In genomic region chr1:36342426-36343185, GRCh38 we compare ENCODE assay signal across 1 cellular context.
TF ChIP-seq lines count a peak whose summit lies in the region.

No MANE protein-coding gene starts in this region.

TF ChIP-seq in K562, 482 proteins besides CTCF, POLR2A, EP300 and RAD21:
- 0 out of 2 replicates have a peak, but pooled peaks have one; percentile 17 for TF ChIP-seq MYNN (IDR thresholded peaks at IDR 0.05)
- TF ChIP-seq MYNN (CRISPR knock-in tag; IDR thresholded peaks at IDR 0.05) = no peak
- no peak for TF ChIP-seq ZNF197 (CRISPR knock-in tag; IDR thresholded peaks at IDR 0.05; ENCODE audit: low read depth)
- no peak for TF ChIP-seq CHCHD3 (CRISPR knock-in tag; IDR thresholded peaks at IDR 0.05)
- TF ChIP-seq SAP30 (IDR thresholded peaks at IDR 0.05; ENCODE audit: borderline replicate concordance, insufficient read depth, low read depth, low read length, poor library complexity, severe bottlenecking) = no peak
- 0 out of 2 replicates have a peak, but pooled peaks have one; percentile 19 for TF ChIP-seq ZNF740 (CRISPR knock-in tag; IDR thresholded peaks at IDR 0.05)
- TF ChIP-seq ZNF740 (tag; IDR thresholded peaks at IDR 0.05) = no peak
- TF ChIP-seq, protein P1, sequence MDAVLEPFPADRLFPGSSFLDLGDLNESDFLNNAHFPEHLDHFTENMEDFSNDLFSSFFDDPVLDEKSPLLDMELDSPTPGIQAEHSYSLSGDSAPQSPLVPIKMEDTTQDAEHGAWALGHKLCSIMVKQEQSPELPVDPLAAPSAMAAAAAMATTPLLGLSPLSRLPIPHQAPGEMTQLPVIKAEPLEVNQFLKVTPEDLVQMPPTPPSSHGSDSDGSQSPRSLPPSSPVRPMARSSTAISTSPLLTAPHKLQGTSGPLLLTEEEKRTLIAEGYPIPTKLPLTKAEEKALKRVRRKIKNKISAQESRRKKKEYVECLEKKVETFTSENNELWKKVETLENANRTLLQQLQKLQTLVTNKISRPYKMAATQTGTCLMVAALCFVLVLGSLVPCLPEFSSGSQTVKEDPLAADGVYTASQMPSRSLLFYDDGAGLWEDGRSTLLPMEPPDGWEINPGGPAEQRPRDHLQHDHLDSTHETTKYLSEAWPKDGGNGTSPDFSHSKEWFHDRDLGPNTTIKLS (IDR thresholded peaks at IDR 0.05; ENCODE audit: borderline replicate concordance, low read depth) = no peak
- no peak for TF ChIP-seq DNMT1 (IDR thresholded peaks at IDR 0.05)
- peak; percentile 76 for TF ChIP-seq SMC3 (conservative IDR thresholded peaks at IDR 0.05; ENCODE audit: insufficient read depth, low read depth, low read length)
- TF ChIP-seq, protein P2, sequence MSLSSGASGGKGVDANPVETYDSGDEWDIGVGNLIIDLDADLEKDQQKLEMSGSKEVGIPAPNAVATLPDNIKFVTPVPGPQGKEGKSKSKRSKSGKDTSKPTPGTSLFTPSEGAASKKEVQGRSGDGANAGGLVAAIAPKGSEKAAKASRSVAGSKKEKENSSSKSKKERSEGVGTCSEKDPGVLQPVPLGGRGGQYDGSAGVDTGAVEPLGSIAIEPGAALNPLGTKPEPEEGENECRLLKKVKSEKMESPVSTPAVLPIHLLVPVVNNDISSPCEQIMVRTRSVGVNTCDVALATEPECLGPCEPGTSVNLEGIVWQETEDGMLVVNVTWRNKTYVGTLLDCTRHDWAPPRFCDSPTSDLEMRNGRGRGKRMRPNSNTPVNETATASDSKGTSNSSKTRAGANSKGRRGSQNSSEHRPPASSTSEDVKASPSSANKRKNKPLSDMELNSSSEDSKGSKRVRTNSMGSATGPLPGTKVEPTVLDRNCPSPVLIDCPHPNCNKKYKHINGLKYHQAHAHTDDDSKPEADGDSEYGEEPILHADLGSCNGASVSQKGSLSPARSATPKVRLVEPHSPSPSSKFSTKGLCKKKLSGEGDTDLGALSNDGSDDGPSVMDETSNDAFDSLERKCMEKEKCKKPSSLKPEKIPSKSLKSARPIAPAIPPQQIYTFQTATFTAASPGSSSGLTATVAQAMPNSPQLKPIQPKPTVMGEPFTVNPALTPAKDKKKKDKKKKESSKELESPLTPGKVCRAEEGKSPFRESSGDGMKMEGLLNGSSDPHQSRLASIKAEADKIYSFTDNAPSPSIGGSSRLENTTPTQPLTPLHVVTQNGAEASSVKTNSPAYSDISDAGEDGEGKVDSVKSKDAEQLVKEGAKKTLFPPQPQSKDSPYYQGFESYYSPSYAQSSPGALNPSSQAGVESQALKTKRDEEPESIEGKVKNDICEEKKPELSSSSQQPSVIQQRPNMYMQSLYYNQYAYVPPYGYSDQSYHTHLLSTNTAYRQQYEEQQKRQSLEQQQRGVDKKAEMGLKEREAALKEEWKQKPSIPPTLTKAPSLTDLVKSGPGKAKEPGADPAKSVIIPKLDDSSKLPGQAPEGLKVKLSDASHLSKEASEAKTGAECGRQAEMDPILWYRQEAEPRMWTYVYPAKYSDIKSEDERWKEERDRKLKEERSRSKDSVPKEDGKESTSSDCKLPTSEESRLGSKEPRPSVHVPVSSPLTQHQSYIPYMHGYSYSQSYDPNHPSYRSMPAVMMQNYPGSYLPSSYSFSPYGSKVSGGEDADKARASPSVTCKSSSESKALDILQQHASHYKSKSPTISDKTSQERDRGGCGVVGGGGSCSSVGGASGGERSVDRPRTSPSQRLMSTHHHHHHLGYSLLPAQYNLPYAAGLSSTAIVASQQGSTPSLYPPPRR (CRISPR knock-in tag; IDR thresholded peaks at IDR 0.05; ENCODE audit: borderline replicate concordance) = no peak
- TF ChIP-seq RB1 (IDR thresholded peaks at IDR 0.05; ENCODE audit: low read depth) = 0 out of 2 replicates have a peak, but pooled peaks have one; percentile 37
- TF ChIP-seq, protein P3, sequence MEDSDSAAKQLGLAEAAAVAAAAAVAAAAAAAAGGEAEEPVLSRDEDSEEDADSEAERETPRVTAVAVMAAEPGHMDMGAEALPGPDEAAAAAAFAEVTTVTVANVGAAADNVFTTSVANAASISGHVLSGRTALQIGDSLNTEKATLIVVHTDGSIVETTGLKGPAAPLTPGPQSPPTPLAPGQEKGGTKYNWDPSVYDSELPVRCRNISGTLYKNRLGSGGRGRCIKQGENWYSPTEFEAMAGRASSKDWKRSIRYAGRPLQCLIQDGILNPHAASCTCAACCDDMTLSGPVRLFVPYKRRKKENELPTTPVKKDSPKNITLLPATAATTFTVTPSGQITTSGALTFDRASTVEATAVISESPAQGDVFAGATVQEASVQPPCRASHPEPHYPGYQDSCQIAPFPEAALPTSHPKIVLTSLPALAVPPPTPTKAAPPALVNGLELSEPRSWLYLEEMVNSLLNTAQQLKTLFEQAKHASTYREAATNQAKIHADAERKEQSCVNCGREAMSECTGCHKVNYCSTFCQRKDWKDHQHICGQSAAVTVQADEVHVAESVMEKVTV (CRISPR knock-in tag; IDR thresholded peaks at IDR 0.05) = peak; percentile 64
- TF ChIP-seq FOXP1 (CRISPR knock-in tag; IDR thresholded peaks at IDR 0.05) = no peak
- TF ChIP-seq, protein P4, sequence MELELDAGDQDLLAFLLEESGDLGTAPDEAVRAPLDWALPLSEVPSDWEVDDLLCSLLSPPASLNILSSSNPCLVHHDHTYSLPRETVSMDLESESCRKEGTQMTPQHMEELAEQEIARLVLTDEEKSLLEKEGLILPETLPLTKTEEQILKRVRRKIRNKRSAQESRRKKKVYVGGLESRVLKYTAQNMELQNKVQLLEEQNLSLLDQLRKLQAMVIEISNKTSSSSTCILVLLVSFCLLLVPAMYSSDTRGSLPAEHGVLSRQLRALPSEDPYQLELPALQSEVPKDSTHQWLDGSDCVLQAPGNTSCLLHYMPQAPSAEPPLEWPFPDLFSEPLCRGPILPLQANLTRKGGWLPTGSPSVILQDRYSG (tag; conservative IDR thresholded peaks at IDR 0.05; ENCODE audit: low read depth) = no peak
- TF ChIP-seq HNRNPH1 (optimal IDR thresholded peaks at IDR 0.05; ENCODE audit: low read depth, low read length) = no peak
- no peak for TF ChIP-seq C11orf30 (IDR thresholded peaks at IDR 0.05; ENCODE audit: low read depth)
- TF ChIP-seq PCBP1 (IDR thresholded peaks at IDR 0.05; ENCODE audit: low read depth, low read length, poor library complexity, severe bottlenecking) = no peak
- TF ChIP-seq, protein P5, sequence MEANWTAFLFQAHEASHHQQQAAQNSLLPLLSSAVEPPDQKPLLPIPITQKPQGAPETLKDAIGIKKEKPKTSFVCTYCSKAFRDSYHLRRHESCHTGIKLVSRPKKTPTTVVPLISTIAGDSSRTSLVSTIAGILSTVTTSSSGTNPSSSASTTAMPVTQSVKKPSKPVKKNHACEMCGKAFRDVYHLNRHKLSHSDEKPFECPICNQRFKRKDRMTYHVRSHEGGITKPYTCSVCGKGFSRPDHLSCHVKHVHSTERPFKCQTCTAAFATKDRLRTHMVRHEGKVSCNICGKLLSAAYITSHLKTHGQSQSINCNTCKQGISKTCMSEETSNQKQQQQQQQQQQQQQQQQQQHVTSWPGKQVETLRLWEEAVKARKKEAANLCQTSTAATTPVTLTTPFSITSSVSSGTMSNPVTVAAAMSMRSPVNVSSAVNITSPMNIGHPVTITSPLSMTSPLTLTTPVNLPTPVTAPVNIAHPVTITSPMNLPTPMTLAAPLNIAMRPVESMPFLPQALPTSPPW (CRISPR knock-in tag; IDR thresholded peaks at IDR 0.05) = peak; percentile 22; the same call in 1 of the 2 replicates
